1 cellular context compared by ENCODE assay signal in the genomic region with DNA sequence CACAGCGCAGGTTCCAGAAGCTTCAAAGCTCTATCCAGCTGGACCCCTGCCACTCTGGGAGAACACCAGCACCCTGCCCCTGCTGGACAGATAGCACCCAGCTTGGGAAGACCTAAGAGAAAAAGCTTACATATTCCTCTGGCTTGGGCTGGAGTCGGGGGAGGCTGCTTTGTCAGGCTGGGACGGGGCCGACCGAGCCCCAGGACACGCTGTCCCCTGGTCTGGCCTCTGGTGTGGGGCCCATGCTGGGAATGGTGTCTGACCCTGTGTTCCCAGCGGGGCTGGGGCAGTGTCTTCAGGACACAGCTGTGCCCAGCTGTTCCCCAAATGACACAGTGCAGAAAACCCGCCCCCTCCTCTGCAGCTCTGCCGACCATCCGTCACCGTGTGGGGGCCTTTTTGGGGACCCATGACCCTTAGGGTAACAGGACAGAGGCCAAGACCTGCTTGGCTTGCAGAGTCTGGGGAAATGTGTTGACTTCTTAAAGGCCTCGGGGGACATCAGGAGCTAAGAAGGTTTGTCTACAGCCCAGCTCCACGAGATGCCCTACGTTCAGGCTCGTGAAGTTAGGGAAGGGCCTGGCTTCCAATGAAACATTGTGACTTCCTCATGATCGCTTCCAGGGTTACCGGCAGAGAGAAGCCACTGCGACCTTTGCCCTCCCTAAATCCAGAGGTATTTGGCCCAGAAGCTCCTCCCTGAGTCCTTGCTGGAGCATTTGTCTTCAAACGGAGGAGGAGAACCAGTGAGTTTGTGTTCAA.
TF ChIP-seq lines count a peak whose summit lies in the region.

No MANE protein-coding gene starts in this region.

TF ChIP-seq in HepG2, 621 proteins besides CTCF, POLR2A, EP300 and RAD21:
- TF ChIP-seq NR2C2 (CRISPR knock-in tag; IDR thresholded peaks at IDR 0.05; ENCODE audit: borderline replicate concordance) (peak; percentile 25; the same call in 1 of the 2 replicates), ZNF672 (CRISPR knock-in tag; IDR thresholded peaks at IDR 0.05) (no peak), NR2F1 (CRISPR knock-in tag; IDR thresholded peaks at IDR 0.05) (no peak), ZNF335 (CRISPR knock-in tag; IDR thresholded peaks at IDR 0.05) (no peak), ZZZ3 (CRISPR knock-in tag; IDR thresholded peaks at IDR 0.05; ENCODE audit: borderline replicate concordance) (no peak), HNF4A (CRISPR knock-in tag; IDR thresholded peaks at IDR 0.05) (peak; percentile 46; the same call in 1 of the 2 replicates), ZFY (CRISPR knock-in tag; IDR thresholded peaks at IDR 0.05) (peak; percentile 40; the same call in 1 of the 2 replicates), NR3C1 (CRISPR knock-in tag; IDR thresholded peaks at IDR 0.05) (no peak), ZNF343 (CRISPR knock-in tag; IDR thresholded peaks at IDR 0.05) (no peak), SATB2 (CRISPR knock-in tag; IDR thresholded peaks at IDR 0.05) (no peak), JDP2 (CRISPR knock-in tag; IDR thresholded peaks at IDR 0.05; ENCODE audit: borderline replicate concordance) (no peak), NR2F6 (IDR thresholded peaks at IDR 0.05) (no peak), NR2F6 (CRISPR knock-in tag; IDR thresholded peaks at IDR 0.05) (no peak), ZNF24 (IDR thresholded peaks at IDR 0.05) (no peak), LCORL (IDR thresholded peaks at IDR 0.05) (no peak), LCORL (CRISPR knock-in tag; IDR thresholded peaks at IDR 0.05) (peak; percentile 46), RARA (CRISPR knock-in tag; IDR thresholded peaks at IDR 0.05) (no peak), ZMYM2 (CRISPR knock-in tag; IDR thresholded peaks at IDR 0.05) (no peak), SNAI1 (CRISPR knock-in tag; IDR thresholded peaks at IDR 0.05; ENCODE audit: borderline replicate concordance) (no peak), TARDBP (CRISPR knock-in tag; IDR thresholded peaks at IDR 0.05) (no peak), BHLHE40 (IDR thresholded peaks at IDR 0.05; ENCODE audit: low read length) (no peak), ZNF282 (IDR thresholded peaks at IDR 0.05; ENCODE audit: partially characterized antibody) (no peak), ZNF496 (CRISPR knock-in tag; IDR thresholded peaks at IDR 0.05; ENCODE audit: insufficient replicate concordance) (no peak), ZFX (CRISPR knock-in tag; IDR thresholded peaks at IDR 0.05; ENCODE audit: low read depth) (0 out of 2 replicates have a peak, but pooled peaks have one; percentile 20), U2AF2 (IDR thresholded peaks at IDR 0.05; ENCODE audit: low read depth, low read length) (no peak), ZNF720 (CRISPR knock-in tag; IDR thresholded peaks at IDR 0.05) (no peak), CHD4 (IDR thresholded peaks at IDR 0.05; ENCODE audit: borderline replicate concordance, low read length) (no peak), REPIN1 (CRISPR knock-in tag; IDR thresholded peaks at IDR 0.05; ENCODE audit: borderline replicate concordance, low read depth) (no peak), TRIM24 (CRISPR knock-in tag; IDR thresholded peaks at IDR 0.05) (no peak), ZNF883 (CRISPR knock-in tag; IDR thresholded peaks at IDR 0.05; ENCODE audit: not compliant biosample characterization) (peak; percentile 32), HCFC1 (IDR thresholded peaks at IDR 0.05; ENCODE audit: low read depth, low read length) (no peak), FOXJ3 (CRISPR knock-in tag; IDR thresholded peaks at IDR 0.05; ENCODE audit: borderline replicate concordance) (no peak), ZNF878 (CRISPR knock-in tag; IDR thresholded peaks at IDR 0.05) (no peak)
- TF ChIP-seq, protein P1, sequence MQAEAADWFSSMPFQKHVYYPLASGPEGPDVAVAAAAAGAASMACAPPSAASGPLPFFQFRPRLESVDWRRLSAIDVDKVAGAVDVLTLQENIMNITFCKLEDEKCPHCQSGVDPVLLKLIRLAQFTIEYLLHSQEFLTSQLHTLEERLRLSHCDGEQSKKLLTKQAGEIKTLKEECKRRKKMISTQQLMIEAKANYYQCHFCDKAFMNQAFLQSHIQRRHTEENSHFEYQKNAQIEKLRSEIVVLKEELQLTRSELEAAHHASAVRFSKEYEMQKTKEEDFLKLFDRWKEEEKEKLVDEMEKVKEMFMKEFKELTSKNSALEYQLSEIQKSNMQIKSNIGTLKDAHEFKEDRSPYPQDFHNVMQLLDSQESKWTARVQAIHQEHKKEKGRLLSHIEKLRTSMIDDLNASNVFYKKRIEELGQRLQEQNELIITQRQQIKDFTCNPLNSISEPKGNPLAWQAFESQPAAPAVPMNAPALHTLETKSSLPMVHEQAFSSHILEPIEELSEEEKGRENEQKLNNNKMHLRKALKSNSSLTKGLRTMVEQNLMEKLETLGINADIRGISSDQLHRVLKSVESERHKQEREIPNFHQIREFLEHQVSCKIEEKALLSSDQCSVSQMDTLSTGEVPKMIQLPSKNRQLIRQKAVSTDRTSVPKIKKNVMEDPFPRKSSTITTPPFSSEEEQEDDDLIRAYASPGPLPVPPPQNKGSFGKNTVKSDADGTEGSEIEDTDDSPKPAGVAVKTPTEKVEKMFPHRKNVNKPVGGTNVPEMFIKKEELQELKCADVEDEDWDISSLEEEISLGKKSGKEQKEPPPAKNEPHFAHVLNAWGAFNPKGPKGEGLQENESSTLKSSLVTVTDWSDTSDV (CRISPR knock-in tag; IDR thresholded peaks at IDR 0.05) = no peak
- TF ChIP-seq, protein P2, sequence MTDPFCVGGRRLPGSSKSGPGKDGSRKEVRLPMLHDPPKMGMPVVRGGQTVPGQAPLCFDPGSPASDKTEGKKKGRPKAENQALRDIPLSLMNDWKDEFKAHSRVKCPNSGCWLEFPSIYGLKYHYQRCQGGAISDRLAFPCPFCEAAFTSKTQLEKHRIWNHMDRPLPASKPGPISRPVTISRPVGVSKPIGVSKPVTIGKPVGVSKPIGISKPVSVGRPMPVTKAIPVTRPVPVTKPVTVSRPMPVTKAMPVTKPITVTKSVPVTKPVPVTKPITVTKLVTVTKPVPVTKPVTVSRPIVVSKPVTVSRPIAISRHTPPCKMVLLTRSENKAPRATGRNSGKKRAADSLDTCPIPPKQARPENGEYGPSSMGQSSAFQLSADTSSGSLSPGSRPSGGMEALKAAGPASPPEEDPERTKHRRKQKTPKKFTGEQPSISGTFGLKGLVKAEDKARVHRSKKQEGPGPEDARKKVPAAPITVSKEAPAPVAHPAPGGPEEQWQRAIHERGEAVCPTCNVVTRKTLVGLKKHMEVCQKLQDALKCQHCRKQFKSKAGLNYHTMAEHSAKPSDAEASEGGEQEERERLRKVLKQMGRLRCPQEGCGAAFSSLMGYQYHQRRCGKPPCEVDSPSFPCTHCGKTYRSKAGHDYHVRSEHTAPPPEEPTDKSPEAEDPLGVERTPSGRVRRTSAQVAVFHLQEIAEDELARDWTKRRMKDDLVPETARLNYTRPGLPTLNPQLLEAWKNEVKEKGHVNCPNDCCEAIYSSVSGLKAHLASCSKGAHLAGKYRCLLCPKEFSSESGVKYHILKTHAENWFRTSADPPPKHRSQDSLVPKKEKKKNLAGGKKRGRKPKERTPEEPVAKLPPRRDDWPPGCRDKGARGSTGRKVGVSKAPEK (CRISPR knock-in tag; IDR thresholded peaks at IDR 0.05; ENCODE audit: borderline replicate concordance) = no peak
- TF ChIP-seq, protein P3, sequence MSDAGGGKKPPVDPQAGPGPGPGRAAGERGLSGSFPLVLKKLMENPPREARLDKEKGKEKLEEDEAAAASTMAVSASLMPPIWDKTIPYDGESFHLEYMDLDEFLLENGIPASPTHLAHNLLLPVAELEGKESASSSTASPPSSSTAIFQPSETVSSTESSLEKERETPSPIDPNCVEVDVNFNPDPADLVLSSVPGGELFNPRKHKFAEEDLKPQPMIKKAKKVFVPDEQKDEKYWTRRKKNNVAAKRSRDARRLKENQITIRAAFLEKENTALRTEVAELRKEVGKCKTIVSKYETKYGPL (CRISPR knock-in tag; IDR thresholded peaks at IDR 0.05) = no peak
- TF ChIP-seq, protein P4, sequence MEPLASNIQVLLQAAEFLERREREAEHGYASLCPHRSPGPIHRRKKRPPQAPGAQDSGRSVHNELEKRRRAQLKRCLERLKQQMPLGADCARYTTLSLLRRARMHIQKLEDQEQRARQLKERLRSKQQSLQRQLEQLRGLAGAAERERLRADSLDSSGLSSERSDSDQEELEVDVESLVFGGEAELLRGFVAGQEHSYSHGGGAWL (CRISPR knock-in tag; IDR thresholded peaks at IDR 0.05) = no peak
- TF ChIP-seq, protein P5, sequence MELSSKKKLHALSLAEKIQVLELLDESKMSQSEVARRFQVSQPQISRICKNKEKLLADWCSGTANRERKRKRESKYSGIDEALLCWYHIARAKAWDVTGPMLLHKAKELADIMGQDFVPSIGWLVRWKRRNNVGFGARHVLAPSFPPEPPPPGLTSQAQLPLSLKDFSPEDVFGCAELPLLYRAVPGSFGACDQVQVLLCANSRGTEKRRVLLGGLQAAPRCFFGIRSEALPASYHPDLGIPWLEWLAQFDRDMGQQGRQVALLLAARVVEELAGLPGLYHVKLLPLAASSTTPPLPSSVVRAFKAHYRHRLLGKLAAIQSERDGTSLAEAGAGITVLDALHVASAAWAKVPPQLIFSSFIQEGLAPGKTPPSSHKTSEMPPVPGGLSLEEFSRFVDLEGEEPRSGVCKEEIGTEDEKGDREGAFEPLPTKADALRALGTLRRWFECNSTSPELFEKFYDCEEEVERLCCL (CRISPR knock-in tag; IDR thresholded peaks at IDR 0.05; ENCODE audit: borderline replicate concordance) = no peak
- TF ChIP-seq, protein P6, sequence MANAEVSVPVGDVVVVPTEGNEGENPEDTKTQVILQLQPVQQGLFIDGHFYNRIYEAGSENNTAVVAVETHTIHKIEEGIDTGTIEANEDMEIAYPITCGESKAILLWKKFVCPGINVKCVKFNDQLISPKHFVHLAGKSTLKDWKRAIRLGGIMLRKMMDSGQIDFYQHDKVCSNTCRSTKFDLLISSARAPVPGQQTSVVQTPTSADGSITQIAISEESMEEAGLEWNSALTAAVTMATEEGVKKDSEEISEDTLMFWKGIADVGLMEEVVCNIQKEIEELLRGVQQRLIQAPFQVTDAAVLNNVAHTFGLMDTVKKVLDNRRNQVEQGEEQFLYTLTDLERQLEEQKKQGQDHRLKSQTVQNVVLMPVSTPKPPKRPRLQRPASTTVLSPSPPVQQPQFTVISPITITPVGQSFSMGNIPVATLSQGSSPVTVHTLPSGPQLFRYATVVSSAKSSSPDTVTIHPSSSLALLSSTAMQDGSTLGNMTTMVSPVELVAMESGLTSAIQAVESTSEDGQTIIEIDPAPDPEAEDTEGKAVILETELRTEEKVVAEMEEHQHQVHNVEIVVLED (CRISPR knock-in tag; IDR thresholded peaks at IDR 0.05; ENCODE audit: borderline replicate concordance) = no peak
- TF ChIP-seq, protein P7, sequence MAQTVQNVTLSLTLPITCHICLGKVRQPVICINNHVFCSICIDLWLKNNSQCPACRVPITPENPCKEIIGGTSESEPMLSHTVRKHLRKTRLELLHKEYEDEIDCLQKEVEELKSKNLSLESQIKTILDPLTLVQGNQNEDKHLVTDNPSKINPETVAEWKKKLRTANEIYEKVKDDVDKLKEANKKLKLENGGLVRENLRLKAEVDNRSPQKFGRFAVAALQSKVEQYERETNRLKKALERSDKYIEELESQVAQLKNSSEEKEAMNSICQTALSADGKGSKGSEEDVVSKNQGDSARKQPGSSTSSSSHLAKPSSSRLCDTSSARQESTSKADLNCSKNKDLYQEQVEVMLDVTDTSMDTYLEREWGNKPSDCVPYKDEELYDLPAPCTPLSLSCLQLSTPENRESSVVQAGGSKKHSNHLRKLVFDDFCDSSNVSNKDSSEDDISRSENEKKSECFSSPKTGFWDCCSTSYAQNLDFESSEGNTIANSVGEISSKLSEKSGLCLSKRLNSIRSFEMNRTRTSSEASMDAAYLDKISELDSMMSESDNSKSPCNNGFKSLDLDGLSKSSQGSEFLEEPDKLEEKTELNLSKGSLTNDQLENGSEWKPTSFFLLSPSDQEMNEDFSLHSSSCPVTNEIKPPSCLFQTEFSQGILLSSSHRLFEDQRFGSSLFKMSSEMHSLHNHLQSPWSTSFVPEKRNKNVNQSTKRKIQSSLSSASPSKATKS (CRISPR knock-in tag; IDR thresholded peaks at IDR 0.05) = no peak
- TF ChIP-seq, protein P8, sequence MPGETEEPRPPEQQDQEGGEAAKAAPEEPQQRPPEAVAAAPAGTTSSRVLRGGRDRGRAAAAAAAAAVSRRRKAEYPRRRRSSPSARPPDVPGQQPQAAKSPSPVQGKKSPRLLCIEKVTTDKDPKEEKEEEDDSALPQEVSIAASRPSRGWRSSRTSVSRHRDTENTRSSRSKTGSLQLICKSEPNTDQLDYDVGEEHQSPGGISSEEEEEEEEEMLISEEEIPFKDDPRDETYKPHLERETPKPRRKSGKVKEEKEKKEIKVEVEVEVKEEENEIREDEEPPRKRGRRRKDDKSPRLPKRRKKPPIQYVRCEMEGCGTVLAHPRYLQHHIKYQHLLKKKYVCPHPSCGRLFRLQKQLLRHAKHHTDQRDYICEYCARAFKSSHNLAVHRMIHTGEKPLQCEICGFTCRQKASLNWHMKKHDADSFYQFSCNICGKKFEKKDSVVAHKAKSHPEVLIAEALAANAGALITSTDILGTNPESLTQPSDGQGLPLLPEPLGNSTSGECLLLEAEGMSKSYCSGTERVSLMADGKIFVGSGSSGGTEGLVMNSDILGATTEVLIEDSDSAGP (CRISPR knock-in tag; IDR thresholded peaks at IDR 0.05; ENCODE audit: borderline replicate concordance) = 0 out of 2 replicates have a peak, but pooled peaks have one; percentile 13
- TF ChIP-seq, protein P9, sequence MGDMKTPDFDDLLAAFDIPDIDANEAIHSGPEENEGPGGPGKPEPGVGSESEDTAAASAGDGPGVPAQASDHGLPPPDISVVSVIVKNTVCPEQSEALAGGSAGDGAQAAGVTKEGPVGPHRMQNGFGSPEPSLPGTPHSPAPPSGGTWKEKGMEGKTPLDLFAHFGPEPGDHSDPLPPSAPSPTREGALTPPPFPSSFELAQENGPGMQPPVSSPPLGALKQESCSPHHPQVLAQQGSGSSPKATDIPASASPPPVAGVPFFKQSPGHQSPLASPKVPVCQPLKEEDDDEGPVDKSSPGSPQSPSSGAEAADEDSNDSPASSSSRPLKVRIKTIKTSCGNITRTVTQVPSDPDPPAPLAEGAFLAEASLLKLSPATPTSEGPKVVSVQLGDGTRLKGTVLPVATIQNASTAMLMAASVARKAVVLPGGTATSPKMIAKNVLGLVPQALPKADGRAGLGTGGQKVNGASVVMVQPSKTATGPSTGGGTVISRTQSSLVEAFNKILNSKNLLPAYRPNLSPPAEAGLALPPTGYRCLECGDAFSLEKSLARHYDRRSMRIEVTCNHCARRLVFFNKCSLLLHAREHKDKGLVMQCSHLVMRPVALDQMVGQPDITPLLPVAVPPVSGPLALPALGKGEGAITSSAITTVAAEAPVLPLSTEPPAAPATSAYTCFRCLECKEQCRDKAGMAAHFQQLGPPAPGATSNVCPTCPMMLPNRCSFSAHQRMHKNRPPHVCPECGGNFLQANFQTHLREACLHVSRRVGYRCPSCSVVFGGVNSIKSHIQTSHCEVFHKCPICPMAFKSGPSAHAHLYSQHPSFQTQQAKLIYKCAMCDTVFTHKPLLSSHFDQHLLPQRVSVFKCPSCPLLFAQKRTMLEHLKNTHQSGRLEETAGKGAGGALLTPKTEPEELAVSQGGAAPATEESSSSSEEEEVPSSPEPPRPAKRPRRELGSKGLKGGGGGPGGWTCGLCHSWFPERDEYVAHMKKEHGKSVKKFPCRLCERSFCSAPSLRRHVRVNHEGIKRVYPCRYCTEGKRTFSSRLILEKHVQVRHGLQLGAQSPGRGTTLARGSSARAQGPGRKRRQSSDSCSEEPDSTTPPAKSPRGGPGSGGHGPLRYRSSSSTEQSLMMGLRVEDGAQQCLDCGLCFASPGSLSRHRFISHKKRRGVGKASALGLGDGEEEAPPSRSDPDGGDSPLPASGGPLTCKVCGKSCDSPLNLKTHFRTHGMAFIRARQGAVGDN (CRISPR knock-in tag; IDR thresholded peaks at IDR 0.05) = peak; percentile 48
TF ChIP-seq in HepG2: peak in this region for 8.
